ENCODE assay signal across 11 cellular contexts in genomic region chr6:83474309-83474708, GRCh38. TPM values are rescaled to one million over a fixed set of nuclear protein-coding genes. Genes with fewer than 3 reads are reported as not detected.
DNase-seq lines count a peak whose midpoint lies in the region; ATAC-seq and TF ChIP-seq lines count a peak whose summit lies in the region.
"Had no signal": no experiment of that assay in that cellular context is flagged by ENCODE, and none has a peak within 500 bp of the region (broad histone marks: within the 10 kb centered on the region; RNA-seq: fewer than 3 reads in every experiment).

No MANE protein-coding gene starts in this region.

- H3K4me1 ChIP-seq in breast epithelium = no peaks in the 10 kb centered on the region

- H3K9me3 ChIP-seq in breast epithelium = no peaks in the 10 kb centered on the region

- H3K4me3 Mint-ChIP-seq in MCF 10A (ENCODE audit: unreplicated experiment) (no peak overlapping the region), WTC11 (no peak overlapping the region)

- no peak for TF ChIP-seq POLR2A in breast epithelium (IDR thresholded peaks at IDR 0.05)

- TF ChIP-seq CTCF in MCF 10A (IDR thresholded peaks at IDR 0.05; ENCODE audit: unreplicated experiment) = no peak
- TF ChIP-seq CTCF in breast epithelium (IDR thresholded peaks at IDR 0.05) = no peak
- no peak for TF ChIP-seq CTCF in WTC11 (IDR thresholded peaks at IDR 0.05)

- no peaks in the 10 kb centered on the region for H3K9me3 Mint-ChIP-seq in MCF 10A (ENCODE audit: unreplicated experiment)
- H3K9me3 Mint-ChIP-seq in WTC11 = no peaks in the 10 kb centered on the region

- no peaks in the 10 kb centered on the region for H3K36me3 ChIP-seq in breast epithelium

- ATAC-seq in WTC11 (peak; percentile 70), left cardiac atrium (peak; percentile 36 to 84), GM21529 (IDR thresholded peaks at IDR 0.05; ENCODE audit: unreplicated experiment) (no peak)

- intact Hi-C loops in MCF 10A (cut with micrococcal nuclease) = no loop called here
- intact Hi-C loops in breast epithelium (cut with DNase I; ENCODE audit: low total_unique reads) = no loop called here
- intact Hi-C loops in left cardiac atrium (cut with DNase I) = no loop called here

- CTCF ChIA-PET in MCF 10A (lab: Yijun Ruan, JAX) (no interaction called here), WTC11 (lab: Charles Lee) (interaction anchor here (0.8 kb wide), 1 partner anchor 62 kb away, joined by 5 read pairs; no protein-coding TSS in a partner anchor)

- POLR2A ChIA-PET in MCF 10A (lab: Yijun Ruan, JAX) = interaction anchor here (1.3 kb wide), 1 partner anchor 9 kb away, joined by 3 read pairs; no protein-coding TSS in a partner anchor
- POLR2A ChIA-PET in WTC11 (lab: Charles Lee) = no interaction called here

- no peaks in the 10 kb centered on the region for H3K36me3 Mint-ChIP-seq in MCF 10A (ENCODE audit: insufficient read depth, unreplicated experiment)
- H3K36me3 Mint-ChIP-seq in WTC11 = no peaks in the 10 kb centered on the region

- no peak overlapping the region for H3K4me3 ChIP-seq in breast epithelium

- no peak overlapping the region for H3K27ac ChIP-seq in breast epithelium

- DNase-seq in MCF 10A (ENCODE audit: unreplicated experiment) (peak; percentile 6), breast epithelium (ENCODE audit: low spot score in 2 of 2) (no peak), WTC11 (ENCODE audit: low spot score) (no peak), left cardiac atrium (no peak), smooth muscle cell of the brain vasculature (ENCODE audit: low read depth, low spot score) (peak; percentile 6), HPDE6-E6E7 (ENCODE audit: extremely low spot score) (no peak), nucleus accumbens (lab: John Stamatoyannopoulos, UW) (no peak)
- DNase-seq: activated CD4-positive, alpha-beta T cell treated with anti-CD3 and anti-CD28 coated beads for 48 hours; kidney; SW 1271 had no signal

- H3K4me1 Mint-ChIP-seq in MCF 10A (ENCODE audit: insufficient read depth, unreplicated experiment) (no peaks in the 10 kb centered on the region), WTC11 (peaks cover 16% of the 10 kb centered on the region)

- no peaks in the 10 kb centered on the region for H3K27me3 Mint-ChIP-seq in MCF 10A (ENCODE audit: insufficient read depth, unreplicated experiment)
- no peaks in the 10 kb centered on the region for H3K27me3 Mint-ChIP-seq in WTC11 (ENCODE audit: low read depth)

- no peaks in the 10 kb centered on the region for H3K27me3 ChIP-seq in breast epithelium

- H3K27ac Mint-ChIP-seq in MCF 10A (ENCODE audit: low read depth, unreplicated experiment) = no peak overlapping the region
- H3K27ac Mint-ChIP-seq in WTC11 = no peak overlapping the region

- no TSS peak for BruUV-seq in MCF 10A (replicated peaks; lab: Mats Ljungman, UMichigan)

TF ChIP-seq in WTC11, 78 proteins besides CTCF, POLR2A, EP300 and RAD21:
- TF ChIP-seq NFATC4 (CRISPR knock-in tag; IDR thresholded peaks at IDR 0.05) (no peak), SOX15 (CRISPR knock-in tag; IDR thresholded peaks at IDR 0.05) (no peak), IRF2 (CRISPR knock-in tag; IDR thresholded peaks at IDR 0.05; ENCODE audit: borderline replicate concordance, low read depth) (no peak), JAZF1 (CRISPR knock-in tag; IDR thresholded peaks at IDR 0.05) (no peak), TEAD4 (CRISPR knock-in tag; IDR thresholded peaks at IDR 0.05) (no peak), MAX (CRISPR knock-in tag; IDR thresholded peaks at IDR 0.05) (no peak), E2F4 (CRISPR knock-in tag; IDR thresholded peaks at IDR 0.05; ENCODE audit: borderline replicate concordance, low read depth) (no peak)

RNA-seq across cellular contexts. Expression of gene PRSS35, which starts 38.0 kb away (rescaled TPM):
- not detected in 2 replicates for total RNA-seq in MCF 10A (2022)
- total RNA-seq in breast epithelium = not detected
- total RNA-seq in WTC11 (2021) = 2.7 to 6.7 TPM (median 3.1 TPM) in 3 replicates
- 1 to 10 TPM in 1 of 2 donors, under 1 TPM in 1; 0.94 to 2.5 TPM for total RNA-seq in left cardiac atrium

RNA-seq across cellular contexts. Expression of gene ME1, which starts 43.5 kb away (rescaled TPM):
- total RNA-seq in MCF 10A (2022) = 16.7 and 17.8 TPM in 2 replicates
- 10 to 100 TPM in 1 of 3 donors, 1 to 10 TPM in 2; 5.2 to 34.6 (median 7.2) TPM for total RNA-seq in breast epithelium
- 4.1 to 5.3 TPM (median 4.3 TPM) in 3 replicates for total RNA-seq in WTC11 (2021)
- total RNA-seq in left cardiac atrium = 10 to 100 TPM; 23.4 to 34.8 TPM

Comparison
In these comparisons a context has a peak if more than half of its experiments do, and no peak if none do; other contexts are left out.
1. DNase-seq: peak in MCF 10A (single experiment) and smooth muscle cell of the brain vasculature (single experiment); none in breast epithelium (0 of 2), WTC11 (single experiment), left cardiac atrium (single experiment), HPDE6-E6E7 (single experiment) and nucleus accumbens (0 of 56).